Comparison of ENCODE assay signal across 17 cellular contexts in the genomic region with DNA sequence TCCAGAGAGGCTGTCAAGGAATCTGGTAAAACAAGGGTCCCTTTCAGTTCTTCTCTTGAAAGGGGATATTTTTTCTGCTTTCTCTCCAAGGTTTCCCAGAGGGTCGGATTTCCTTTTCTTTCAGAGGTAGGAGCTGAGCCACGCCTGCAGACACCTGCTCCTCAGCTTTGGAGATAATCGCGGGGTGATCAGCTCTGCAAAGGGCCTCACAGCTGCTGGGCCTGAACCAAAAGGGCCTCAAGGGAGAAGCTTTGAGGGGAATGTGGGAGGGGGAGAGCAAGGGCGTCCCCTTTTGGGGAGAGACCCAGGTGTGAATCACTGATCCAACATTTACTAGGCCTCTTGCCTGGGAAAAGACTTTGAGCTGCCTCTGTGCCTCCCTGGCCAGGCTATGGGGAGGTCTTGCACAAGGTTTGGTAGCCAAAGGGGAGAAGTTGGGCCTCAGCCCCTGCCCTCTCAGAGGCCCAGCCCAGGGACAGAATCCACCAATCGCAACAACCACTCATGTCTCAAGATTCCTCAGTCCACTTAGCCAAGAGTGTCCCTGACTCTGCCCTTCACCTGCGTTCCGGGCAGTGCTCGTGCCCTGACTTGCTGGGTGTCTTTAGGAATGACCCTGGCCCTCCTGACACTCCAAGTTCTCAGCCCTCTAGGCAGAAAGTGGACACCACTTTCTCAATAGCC. TPM values are rescaled to one million over a fixed set of nuclear protein-coding genes. Genes with fewer than 3 reads are reported as not detected.
A peak's percentile ranks its signal among the peaks of the same experiment; 100 is the strongest.
DNase-seq lines count a peak whose midpoint lies in the region; ATAC-seq and TF ChIP-seq lines count a peak whose summit lies in the region.
"Had no signal": no experiment of that assay in that cellular context is flagged by ENCODE, and none has a peak within 500 bp of the region (broad histone marks: within the 10 kb centered on the region; RNA-seq: fewer than 3 reads in every experiment).

No MANE protein-coding gene starts in this region.

- H3K4me3 ChIP-seq in adipocyte (ENCODE audit: low read length), result no peak overlapping the region
- H3K4me3 ChIP-seq in spleen, result no peak overlapping the region
- no peak overlapping the region for H3K4me3 ChIP-seq in tibial artery
- H3K4me3 ChIP-seq: heart right ventricle had no signal

- WGBS in spleen, 5 donors, result 66 to 69% (median 66%) methylated on average over 8 to 9 of the region's 9 CpGs

- intact Hi-C loops in spleen (cut with DNase I; ENCODE audit: low total_unique reads), result no loop called here
- intact Hi-C loops in tibial artery (cut with DNase I; ENCODE audit: low total_unique reads), result no loop called here

- TF ChIP-seq CTCF in spleen (IDR thresholded peaks at IDR 0.05 in 8 of 11, conservative IDR thresholded peaks at IDR 0.05 in 3 of 11), result no peak
- no peak for TF ChIP-seq CTCF in tibial artery (IDR thresholded peaks at IDR 0.05)

- TF ChIP-seq POLR2A in spleen (IDR thresholded peaks at IDR 0.05), result no peak

- H3K4me1 ChIP-seq in adipocyte (ENCODE audit: control insufficient read depth, insufficient read depth, low read length) (peaks cover 7% of the 10 kb centered on the region), spleen (peaks cover 0 to 16% (median 5%) of the 10 kb centered on the region in 6 donors), tibial artery (no peaks in the 10 kb centered on the region)
- H3K4me1 ChIP-seq: heart right ventricle had no signal

- no peaks in the 10 kb centered on the region for H3K36me3 ChIP-seq in adipocyte (ENCODE audit: control insufficient read depth, insufficient read depth, low read length, severe bottlenecking)
- H3K36me3 ChIP-seq in spleen, result no peaks in the 10 kb centered on the region
- no peaks in the 10 kb centered on the region for H3K36me3 ChIP-seq in tibial artery
- H3K36me3 ChIP-seq: brain microvascular endothelial cell, heart right ventricle had no signal

- no peaks in the 10 kb centered on the region for H3K9me3 ChIP-seq in adipocyte (ENCODE audit: control insufficient read depth, low read length)
- H3K9me3 ChIP-seq in spleen, result no peaks in the 10 kb centered on the region
- no peaks in the 10 kb centered on the region for H3K9me3 ChIP-seq in tibial artery
- H3K9me3 ChIP-seq: heart right ventricle had no signal

- H3K9ac ChIP-seq in adipocyte (ENCODE audit: low read length), result no peak overlapping the region

- H3K27me3 ChIP-seq in adipocyte (replicated peaks; ENCODE audit: control insufficient read depth, insufficient read depth, low read length) (no peaks in the 10 kb centered on the region), spleen (replicated peaks in 1 of 7) (no peaks in the 10 kb centered on the region), tibial artery (no peaks in the 10 kb centered on the region)
- H3K27me3 ChIP-seq: brain microvascular endothelial cell, heart right ventricle had no signal

- H3K27ac ChIP-seq in spleen (peak overlapping the region in 5 of 8 donors; percentile 9 to 45 (median 30)), tibial artery (no peak overlapping the region)
- H3K27ac ChIP-seq: brain microvascular endothelial cell, heart right ventricle had no signal

- ATAC-seq in GM21737 (IDR thresholded peaks at IDR 0.05; ENCODE audit: unreplicated experiment), result no peak
- ATAC-seq: CD8-positive, alpha-beta T cell; heart right ventricle had no signal

- DNase-seq in NCI-H187 (lab: John Stamatoyannopoulos, UW) (peak; percentile 27 to 54), NCI-H187 treated with DMSO at 0.1 percent for 48 hours (lab: John Stamatoyannopoulos, UW) (no peak), NCI-H146 (lab: John Stamatoyannopoulos, UW) (peak; percentile 43), adipocyte (ENCODE audit: low read depth) (peak; percentile 10), spleen (no peak), medulla oblongata (ENCODE audit: extremely low spot score) (no peak), tibial artery (no peak)
- DNase-seq: activated CD4-positive, alpha-beta T cell treated with anti-CD3 and anti-CD28 coated beads for 48 hours; activated naive CD4-positive, alpha-beta T cell treated with anti-CD3 and anti-CD28 coated beads, Interleukin-2, amount 50 U/mL, for 16 hours; brain microvascular endothelial cell; CD8-positive, alpha-beta T cell; heart right ventricle; IMR-90; SIG-M5; stimulated activated CD4-positive, alpha-beta T cell treated with anti-CD3 and anti-CD28 coated beads, Interleukin-4, amount 100 ng/mL, for 24 hours; T1000 had no signal

RNA-seq across cellular contexts. Expression of a gene that starts 14.0 kb away (rescaled TPM):
- 100 to 1,000 TPM in 5 of 7 donors, 10 to 100 TPM in 2; 80.1 to 169 (median 110) TPM for total RNA-seq in spleen
- polyA plus RNA-seq in spleen, result 10 to 100 TPM; 10.2 to 48.0 (median 11.6) TPM

Comparison
In these comparisons a context has a peak if more than half of its experiments do, and no peak if none do; other contexts are left out.
1. DNase-seq: peak in NCI-H187 (2 of 2), NCI-H146 (single experiment) and adipocyte (single experiment); none in NCI-H187 treated with DMSO at 0.1 percent for 48 hours (single experiment), spleen (single experiment), medulla oblongata (single experiment) and tibial artery (0 of 2).
2. H3K27ac ChIP-seq: peak in spleen (5 of 8); none in tibial artery (0 of 2).